ENCODE assay signal across 8 cellular contexts in the genomic region with DNA sequence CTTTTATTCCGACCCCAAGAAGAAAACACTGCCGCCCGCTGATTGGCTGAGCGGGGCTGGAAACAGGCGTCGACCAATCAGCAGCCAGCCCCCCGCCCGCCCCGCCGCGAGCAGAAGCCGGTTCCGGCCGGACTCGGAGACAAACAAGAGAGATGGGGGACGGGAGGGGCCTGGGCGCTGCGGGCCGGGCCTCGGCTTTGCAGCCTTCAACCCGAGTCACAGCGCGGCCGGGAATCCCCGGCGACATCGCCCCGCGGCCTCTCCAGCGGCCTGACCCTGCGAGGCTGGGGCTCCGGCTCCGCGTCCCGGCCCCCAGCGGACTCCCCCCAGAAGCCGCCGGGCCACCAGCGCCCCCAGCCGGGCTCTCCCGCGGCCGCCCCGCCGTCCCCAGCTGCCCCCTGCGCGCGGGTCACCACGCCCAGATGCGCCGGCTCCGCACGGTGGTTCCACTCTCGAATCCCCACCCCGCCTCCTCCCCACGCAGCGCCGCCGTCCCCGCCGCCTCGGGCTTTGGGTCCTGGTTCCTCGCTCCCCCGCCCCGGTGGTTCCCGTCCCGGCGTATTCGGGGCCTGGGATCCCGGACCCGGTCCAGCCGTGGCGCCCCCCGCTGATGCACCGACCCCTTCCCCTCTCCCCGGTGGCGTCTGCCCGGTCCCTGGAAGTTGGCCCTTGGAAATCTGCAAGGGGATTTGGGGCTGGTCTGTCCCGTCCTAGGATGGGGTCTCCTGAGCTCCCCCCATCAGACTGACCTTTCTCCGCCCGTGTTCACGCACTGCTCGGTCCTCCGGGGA. TPM values are rescaled to one million over a fixed set of nuclear protein-coding genes. Genes with fewer than 3 reads are reported as not detected.
DNase-seq lines count a peak whose midpoint lies in the region; ATAC-seq and TF ChIP-seq lines count a peak whose summit lies in the region.

No MANE protein-coding gene starts in this region.

- H3K27ac ChIP-seq in upper lobe of left lung, result peak overlapping the region; percentile 89 to 96 (median 93)

- 1 to 2% methylated on average over 17 to 58 of the region's 84 CpGs for WGBS in upper lobe of left lung, 2 donors

- no peaks in the 10 kb centered on the region for H3K27me3 ChIP-seq in upper lobe of left lung

- peak; percentile 50 for ATAC-seq in HG02763 (IDR thresholded peaks at IDR 0.05; ENCODE audit: unreplicated experiment)
- peak; percentile 89 to 91 for ATAC-seq in left cardiac atrium
- ATAC-seq in upper lobe of left lung (ENCODE audit: low FRiP score in 2 of 2), result peak; percentile 90 to 92

- H3K4me3 ChIP-seq in upper lobe of left lung, result peak overlapping the region; percentile 74 to 92 (median 85)

- no peak for TF ChIP-seq EP300 in upper lobe of left lung (IDR thresholded peaks at IDR 0.05)

- H3K36me3 ChIP-seq in upper lobe of left lung, result no peaks in the 10 kb centered on the region

- intact Hi-C loops in left cardiac atrium (cut with DNase I) (loop anchor here (2.0 kb wide), 1 partner anchor 54 kb away; no protein-coding TSS in a partner anchor), posterior vena cava (cut with DNase I) (loop anchor here (5.0 kb wide), 2 partner anchors 37 to 52 kb away; no protein-coding TSS in a partner anchor)

- H3K4me1 ChIP-seq in upper lobe of left lung, result peaks cover 29 to 52% (median 49%) of the 10 kb centered on the region in 4 donors

- DNase-seq in NCI-H146 (lab: John Stamatoyannopoulos, UW), result peak; percentile 97
- DNase-seq in T-helper 1 cell, result peak; percentile 75 to 85 (median 85)
- DNase-seq in amniotic stem cell (lab: John Stamatoyannopoulos, UW), result peak; percentile 72
- peak; percentile 94 for DNase-seq in left cardiac atrium
- peak; percentile 98 for DNase-seq in posterior vena cava (ENCODE audit: low spot score)
- peak; percentile 96 to 98 for DNase-seq in upper lobe of left lung

- peak; percentile 1 to 78 (median 36) for TF ChIP-seq POLR2A in upper lobe of left lung (IDR thresholded peaks at IDR 0.05)

- TF ChIP-seq CTCF in GM12872 (IDR thresholded peaks at IDR 0.05; ENCODE audit: insufficient read depth, low read depth, low read length), result peak; percentile 39; the same call in 2 of the 3 replicates
- TF ChIP-seq CTCF in upper lobe of left lung (IDR thresholded peaks at IDR 0.05), result peak; percentile 37 to 82 (median 64)

- no peaks in the 10 kb centered on the region for H3K9me3 ChIP-seq in upper lobe of left lung

RNA-seq across cellular contexts. Expression of gene SLC43A2, which starts 0.4 kb away (rescaled TPM):
- total RNA-seq in left cardiac atrium, result 1 to 10 TPM; 7.4 to 8.2 TPM
- 10 to 100 TPM in 1 of 2 donors, 1 to 10 TPM in 1; 9.5 to 16.9 TPM for total RNA-seq in posterior vena cava
- 10 to 100 TPM; 16.9 to 79.0 (median 49.2) TPM for total RNA-seq in upper lobe of left lung

RNA-seq across cellular contexts. Expression of gene SCARF1, which starts 16.5 kb away (rescaled TPM):
- total RNA-seq in left cardiac atrium (10 to 100 TPM; 10.7 to 17.7 TPM), posterior vena cava (10 to 100 TPM; 13.0 to 13.9 TPM), upper lobe of left lung (10 to 100 TPM; 22.0 to 93.2 (median 55.5) TPM)

RNA-seq across cellular contexts. Expression of gene RILP, which starts 20.6 kb away (rescaled TPM):
- 10 to 100 TPM; 38.5 to 44.5 TPM for total RNA-seq in left cardiac atrium
- 10 to 100 TPM; 10.3 to 13.0 TPM for total RNA-seq in posterior vena cava
- 100 to 1,000 TPM in 2 of 6 donors, 10 to 100 TPM in 4; 43.7 to 192 (median 85.4) TPM for total RNA-seq in upper lobe of left lung

RNA-seq across cellular contexts. Expression of gene PRPF8, which starts 55.6 kb away (rescaled TPM):
- total RNA-seq in left cardiac atrium, result 100 to 1,000 TPM; 136 to 181 TPM
- 100 to 1,000 TPM; 173 to 190 TPM for total RNA-seq in posterior vena cava
- total RNA-seq in upper lobe of left lung, result 100 to 1,000 TPM; 173 to 283 (median 220) TPM

Comparison
In these comparisons a context has a peak if more than half of its experiments do, and no peak if none do; other contexts are left out.
1. Peak in every context shown above with its lines: DNase-seq, ATAC-seq, H3K4me3 ChIP-seq and H3K27ac ChIP-seq.